ENCODE assay signal across 14 cellular contexts in the genomic region with DNA sequence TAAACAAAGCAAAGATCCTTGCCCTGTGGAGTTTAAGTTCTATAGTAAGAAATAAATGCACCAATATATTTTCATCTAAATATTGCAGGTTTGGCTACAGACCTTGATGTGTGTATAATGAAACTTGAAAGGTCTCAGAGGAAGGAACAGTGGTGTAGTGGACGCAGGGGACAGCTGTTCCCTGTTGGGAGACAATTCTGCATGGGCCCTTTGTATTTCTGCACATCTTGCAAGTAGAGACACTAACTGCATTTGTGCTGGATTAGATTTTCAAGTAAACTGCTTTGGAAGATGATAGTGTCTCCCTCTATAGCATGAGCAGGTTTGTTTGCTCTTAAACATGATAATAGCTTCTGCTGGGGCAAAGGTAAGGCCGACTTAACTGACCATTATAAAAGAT. TPM values are rescaled to one million over a fixed set of nuclear protein-coding genes. Genes with fewer than 3 reads are reported as not detected.
DNase-seq lines count a peak whose midpoint lies in the region; ATAC-seq and TF ChIP-seq lines count a peak whose summit lies in the region.
"Had no signal": no experiment of that assay in that cellular context is flagged by ENCODE, and none has a peak within 500 bp of the region (broad histone marks: within the 10 kb centered on the region; RNA-seq: fewer than 3 reads in every experiment).

No MANE protein-coding gene starts in this region.

- H3K36me3 Mint-ChIP-seq in activated CD8-positive, alpha-beta T cell treated with anti-CD3 and anti-CD28 coated beads for 36 hours (ENCODE audit: low read depth): peaks cover 41% of the 10 kb centered on the region
- H3K36me3 Mint-ChIP-seq in progenitor cell of endocrine pancreas (ENCODE audit: insufficient read depth): no peaks in the 10 kb centered on the region

- intact Hi-C loops in activated CD8-positive, alpha-beta T cell treated with anti-CD3 and anti-CD28 coated beads for 36 hours (cut with micrococcal nuclease): loop anchor here (2.0 kb wide), 1 partner anchor 13 kb away; no protein-coding TSS in a partner anchor
- intact Hi-C loops in left colon (cut with DNase I, micrococcal nuclease): no loop called here

- CTCF ChIA-PET in activated CD8-positive, alpha-beta T cell treated with anti-CD3 and anti-CD28 coated beads for 36 hours (lab: Charles Lee): no interaction called here

- H3K4me3 Mint-ChIP-seq in activated CD8-positive, alpha-beta T cell treated with anti-CD3 and anti-CD28 coated beads for 36 hours: no peak overlapping the region
- no peak overlapping the region for H3K4me3 Mint-ChIP-seq in progenitor cell of endocrine pancreas (ENCODE audit: low read depth)
- H3K4me3 Mint-ChIP-seq: HFFc6 had no signal

- H3K27ac Mint-ChIP-seq in activated CD8-positive, alpha-beta T cell treated with anti-CD3 and anti-CD28 coated beads for 36 hours: peak overlapping the region; percentile 92
- H3K27ac Mint-ChIP-seq in progenitor cell of endocrine pancreas: no peak overlapping the region
- H3K27ac Mint-ChIP-seq: HFFc6 had no signal

- peaks cover 85% of the 10 kb centered on the region for H3K4me1 Mint-ChIP-seq in activated CD8-positive, alpha-beta T cell treated with anti-CD3 and anti-CD28 coated beads for 36 hours (ENCODE audit: low read depth)
- H3K4me1 Mint-ChIP-seq in progenitor cell of endocrine pancreas (ENCODE audit: low read depth): peaks cover 21% of the 10 kb centered on the region

- no peaks in the 10 kb centered on the region for H3K9me3 Mint-ChIP-seq in activated CD8-positive, alpha-beta T cell treated with anti-CD3 and anti-CD28 coated beads for 36 hours
- H3K9me3 Mint-ChIP-seq in progenitor cell of endocrine pancreas (ENCODE audit: low read depth): no peaks in the 10 kb centered on the region
- H3K9me3 Mint-ChIP-seq: HFFc6 had no signal

- H3K27me3 Mint-ChIP-seq in activated CD8-positive, alpha-beta T cell treated with anti-CD3 and anti-CD28 coated beads for 36 hours: no peaks in the 10 kb centered on the region
- peaks cover 2% of the 10 kb centered on the region for H3K27me3 Mint-ChIP-seq in progenitor cell of endocrine pancreas

- POLR2A ChIA-PET in activated CD8-positive, alpha-beta T cell treated with anti-CD3 and anti-CD28 coated beads for 36 hours (lab: Charles Lee): interaction anchor here (0.7 to 1.2 kb wide), 4 partner anchors 15 to 25 kb away, joined by 3 read pairs; no protein-coding TSS in a partner anchor

- peak; percentile 57 for DNase-seq in Ammon's horn (ENCODE audit: low spot score)
- no peak for DNase-seq in activated CD8-positive, alpha-beta T cell treated with anti-CD3 and anti-CD28 coated beads for 36 hours
- DNase-seq in left colon: no peak
- no peak for DNase-seq in NCI-H524 (lab: John Stamatoyannopoulos, UW)
- DNase-seq in progenitor cell of endocrine pancreas (ENCODE audit: low spot score, unreplicated experiment): no peak
- DNase-seq: foreskin keratinocyte; HFFc6; mesendoderm; NCI-H187 treated with DMSO at 0.1 percent for 48 hours; NCI-H526; stimulated activated CD4-positive, alpha-beta T cell treated with anti-CD3 and anti-CD28 coated beads, Interleukin-4, amount 100 ng/mL, for 4 hours had no signal

- no peak for TF ChIP-seq CTCF in activated CD8-positive, alpha-beta T cell treated with anti-CD3 and anti-CD28 coated beads for 36 hours (IDR thresholded peaks at IDR 0.05)
- no peak for TF ChIP-seq CTCF in progenitor cell of endocrine pancreas (IDR thresholded peaks at IDR 0.05; ENCODE audit: unreplicated experiment)

- ATAC-seq in GM18498 (IDR thresholded peaks at IDR 0.05; ENCODE audit: unreplicated experiment): peak; percentile 1
- ATAC-seq in activated CD8-positive, alpha-beta T cell treated with anti-CD3 and anti-CD28 coated beads for 36 hours: no peak
- peak; percentile 24 for ATAC-seq in left colon
- no peak for ATAC-seq in GM21619 (IDR thresholded peaks at IDR 0.05; ENCODE audit: unreplicated experiment)
- ATAC-seq in HG03135 (IDR thresholded peaks at IDR 0.05; ENCODE audit: unreplicated experiment): no peak
- ATAC-seq: foreskin keratinocyte had no signal

RNA-seq across cellular contexts. Expression of a gene that starts 57.5 kb away (rescaled TPM):
- total RNA-seq in activated CD8-positive, alpha-beta T cell treated with anti-CD3 and anti-CD28 coated beads for 36 hours: 10 to 100 TPM; 27.9 to 30.3 TPM
- total RNA-seq in left colon (10 to 100 TPM; 17.9 to 19.8 TPM), progenitor cell of endocrine pancreas (37.8 and 38.9 TPM in 2 replicates)

Comparison
In these comparisons a context has a peak if more than half of its experiments do, and no peak if none do; other contexts are left out.
1. ATAC-seq: peak in GM18498 (single experiment) and left colon (single experiment); none in activated CD8-positive, alpha-beta T cell treated with anti-CD3 and anti-CD28 coated beads for 36 hours (single experiment), GM21619 (single experiment) and HG03135 (single experiment).